In the genomic region with DNA sequence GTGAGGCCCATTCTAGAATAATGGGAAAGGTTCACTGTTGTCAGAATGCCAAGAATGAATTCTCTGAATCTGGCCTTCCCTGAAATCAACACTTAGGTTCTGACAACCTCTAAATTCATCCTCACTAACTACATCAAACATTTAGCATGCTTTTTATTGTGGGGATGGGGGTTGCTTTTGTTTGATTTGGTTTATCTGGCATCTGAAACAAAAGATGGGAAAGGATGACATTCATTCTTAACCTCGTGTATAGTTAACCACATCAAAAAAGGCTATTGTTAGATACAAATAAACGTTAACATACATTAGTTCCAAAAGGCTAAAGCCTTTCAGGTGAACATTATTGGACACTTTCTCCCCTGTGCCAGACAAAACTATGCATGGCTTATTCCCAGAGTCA, we compare ENCODE assay signal across 22 cellular contexts.
DNase-seq lines count a peak whose midpoint lies in the region; ATAC-seq and TF ChIP-seq lines count a peak whose summit lies in the region.
"Had no signal": no experiment of that assay in that cellular context is flagged by ENCODE, and none has a peak within 500 bp of the region (broad histone marks: within the 10 kb centered on the region; RNA-seq: fewer than 3 reads in every experiment).

No MANE protein-coding gene starts in this region.

- H2AFZ ChIP-seq in DND-41 (ENCODE audit: low read depth, low read length): no peak overlapping the region

- no peaks in the 10 kb centered on the region for H3K79me2 ChIP-seq in DND-41 (ENCODE audit: insufficient read depth, low read length)

- H3K36me3 ChIP-seq in DND-41 (ENCODE audit: insufficient read depth, low read length): no peaks in the 10 kb centered on the region
- no peaks in the 10 kb centered on the region for H3K36me3 ChIP-seq in breast epithelium
- no peaks in the 10 kb centered on the region for H3K36me3 ChIP-seq in CD8-positive, alpha-beta memory T cell (ENCODE audit: insufficient read depth, low read length)
- H3K36me3 ChIP-seq: BE2C, BLaER1 had no signal

- H3K27ac Mint-ChIP-seq in CD8-positive, alpha-beta memory T cell: no peak overlapping the region
- H3K27ac Mint-ChIP-seq: CD4-positive, alpha-beta memory T cell; CD4-positive, CD25-positive, alpha-beta regulatory T cell had no signal

- peaks cover 0 to 3% (median 0%) of the 10 kb centered on the region in 3 donors for H3K36me3 Mint-ChIP-seq in CD8-positive, alpha-beta memory T cell
- H3K36me3 Mint-ChIP-seq: CD14-positive monocyte; CD4-positive, alpha-beta memory T cell; CD4-positive, CD25-positive, alpha-beta regulatory T cell had no signal

- POLR2A ChIA-PET in CD8-positive, alpha-beta memory T cell (lab: Charles Lee): no interaction called here

- H3K4me1 ChIP-seq in DND-41 (ENCODE audit: insufficient read depth, low read length) (peaks cover 7% of the 10 kb centered on the region; the same call in 1 of the 2 replicates), breast epithelium (no peaks in the 10 kb centered on the region)
- H3K4me1 ChIP-seq in CD8-positive, alpha-beta memory T cell (ENCODE audit: insufficient read depth, low read length): no peaks in the 10 kb centered on the region
- H3K4me1 ChIP-seq: BE2C, BLaER1, Caco-2 had no signal

- no peaks in the 10 kb centered on the region for H3K9me3 ChIP-seq in DND-41 (ENCODE audit: insufficient read depth, low read length, severe bottlenecking)
- H3K9me3 ChIP-seq in breast epithelium: no peaks in the 10 kb centered on the region
- no peaks in the 10 kb centered on the region for H3K9me3 ChIP-seq in CD8-positive, alpha-beta memory T cell (ENCODE audit: low read length)
- H3K9me3 ChIP-seq: BE2C, BLaER1, Caco-2 had no signal

- H3K27me3 ChIP-seq in DND-41 (ENCODE audit: insufficient read depth, low read length, poor library complexity) (no peaks in the 10 kb centered on the region), breast epithelium (no peaks in the 10 kb centered on the region)
- H3K27me3 ChIP-seq in CD8-positive, alpha-beta memory T cell (ENCODE audit: insufficient read depth, low read length, poor library complexity, severe bottlenecking): no peaks in the 10 kb centered on the region
- H3K27me3 ChIP-seq: BE2C, BLaER1 had no signal

- DNase-seq in DND-41 (no peak), NCI-H69 (lab: John Stamatoyannopoulos, UW) (peak; percentile 48), astrocyte of the hippocampus (ENCODE audit: low read depth, low spot score) (peak; percentile 6), breast epithelium (ENCODE audit: low spot score in 2 of 2) (no peak)
- peak; percentile 57 for DNase-seq in Jurkat, Clone E6-1 (ENCODE audit: low read depth, low spot score)
- no peak for DNase-seq in CD8-positive, alpha-beta memory T cell
- DNase-seq: 8988T; ACHN; BE2C; C1 segment of cervical spinal cord; Caco-2; Calu3; CD4-positive, alpha-beta memory T cell; CD4-positive, CD25-positive, alpha-beta regulatory T cell; DMS79 treated with DMSO at 0.1 percent for 48 hours; EL; GDM1 had no signal

- H3K9ac ChIP-seq in DND-41 (ENCODE audit: low read depth, low read length): no peak overlapping the region
- H3K9ac ChIP-seq: BLaER1 had no signal

- no peak for TF ChIP-seq CTCF in DND-41 (IDR thresholded peaks at IDR 0.05; ENCODE audit: borderline replicate concordance, extremely low read depth, low read length, poor library complexity, severe bottlenecking)
- TF ChIP-seq CTCF in breast epithelium (IDR thresholded peaks at IDR 0.05): no peak

- H3K4me3 ChIP-seq in DND-41 (ENCODE audit: low read depth in 1 of 2, low read length in 2 of 2) (no peak overlapping the region), breast epithelium (no peak overlapping the region)
- no peak overlapping the region for H3K4me3 ChIP-seq in Jurkat, Clone E6-1 (ENCODE audit: low read length)
- H3K4me3 ChIP-seq in CD8-positive, alpha-beta memory T cell (ENCODE audit: low read length): no peak overlapping the region
- H3K4me3 ChIP-seq: BLaER1, GM12878 had no signal

- TF ChIP-seq POLR2A in breast epithelium (IDR thresholded peaks at IDR 0.05): no peak

- H3K9me3 Mint-ChIP-seq in CD8-positive, alpha-beta memory T cell: peaks cover 0 to 10% (median 2%) of the 10 kb centered on the region in 5 donors

- peaks cover 0 to 2% of the 10 kb centered on the region in 2 donors for H3K27me3 Mint-ChIP-seq in CD8-positive, alpha-beta memory T cell
- H3K27me3 Mint-ChIP-seq: CD4-positive, alpha-beta memory T cell; CD4-positive, CD25-positive, alpha-beta regulatory T cell had no signal

- no peaks in the 10 kb centered on the region for H3K4me1 Mint-ChIP-seq in CD8-positive, alpha-beta memory T cell
- H3K4me1 Mint-ChIP-seq: CD4-positive, CD25-positive, alpha-beta regulatory T cell had no signal

- no peaks in the 10 kb centered on the region for H4K20me1 ChIP-seq in DND-41 (ENCODE audit: insufficient read depth, low read length)
- H4K20me1 ChIP-seq: BLaER1 had no signal

- H3K27ac ChIP-seq in DND-41 (ENCODE audit: low read length): no peak overlapping the region
- no peak overlapping the region for H3K27ac ChIP-seq in breast epithelium
- H3K27ac ChIP-seq in CD8-positive, alpha-beta memory T cell (ENCODE audit: low read depth, low read length): no peak overlapping the region
- H3K27ac ChIP-seq: BLaER1 had no signal

- ATAC-seq in DND-41 (ENCODE audit: insufficient read depth, low read depth): peak; percentile 74
- no peak for ATAC-seq in GM19328 (IDR thresholded peaks at IDR 0.05; ENCODE audit: unreplicated experiment)
- ATAC-seq in HG03432 (IDR thresholded peaks at IDR 0.05; ENCODE audit: unreplicated experiment): no peak
- ATAC-seq: GM12878 had no signal

- H3K4me2 ChIP-seq in DND-41 (ENCODE audit: insufficient read depth, low read length): no peak overlapping the region
- H3K4me2 ChIP-seq: BLaER1 had no signal

- H3K4me3 Mint-ChIP-seq in CD8-positive, alpha-beta memory T cell: no peak overlapping the region
- H3K4me3 Mint-ChIP-seq: CD14-positive monocyte; CD4-positive, alpha-beta memory T cell; CD4-positive, CD25-positive, alpha-beta regulatory T cell had no signal

- intact Hi-C loops in breast epithelium (cut with DNase I; ENCODE audit: low total_unique reads): no loop called here

- CTCF ChIA-PET in CD8-positive, alpha-beta memory T cell (lab: Charles Lee): no interaction called here

Comparison
In these comparisons a context has a peak if more than half of its experiments do, and no peak if none do; other contexts are left out.
1. DNase-seq: peak in Jurkat, Clone E6-1 (single experiment), NCI-H69 (single experiment) and astrocyte of the hippocampus (single experiment); none in DND-41 (single experiment), breast epithelium (0 of 2) and CD8-positive, alpha-beta memory T cell (0 of 5).